Comparison of ENCODE assay signal across 27 cellular contexts in the genomic region with DNA sequence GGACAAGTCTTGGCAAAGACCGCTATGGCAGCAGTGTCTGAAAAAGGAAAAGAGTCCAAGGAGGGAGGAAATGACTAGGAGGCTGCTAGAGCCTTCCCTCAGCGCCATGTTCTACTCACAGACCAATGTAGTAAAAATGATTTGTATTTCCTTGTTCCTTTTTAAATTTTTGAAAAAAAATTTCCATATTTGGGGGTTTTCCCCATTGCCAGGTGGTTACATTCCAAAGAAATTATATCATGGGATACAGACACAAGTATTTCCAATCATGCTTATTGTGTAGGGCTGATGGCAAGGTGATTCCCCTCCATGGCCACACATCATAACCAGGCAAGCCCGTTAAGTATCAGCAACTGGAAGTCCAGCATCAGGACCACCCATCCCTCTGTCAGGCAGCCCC.
"Had no signal": no experiment of that assay in that cellular context is flagged by ENCODE, and none has a peak within 500 bp of the region (broad histone marks: within the 10 kb centered on the region; RNA-seq: fewer than 3 reads in every experiment).

No MANE protein-coding gene starts in this region.

- H3K27ac ChIP-seq: KMS-11, Peyer's patch, SJSA1 had no signal

- ATAC-seq: activated CD8-positive, alpha-beta T cell treated with anti-CD3 and anti-CD28 coated beads for 36 hours; activated T-cell treated with anti-CD3 and anti-CD28 coated beads, Interleukin-2, amount 50 U/mL, for 72 hours; activated T-helper 17 cell treated with anti-CD3 and anti-CD28 coated beads, Interleukin-2, amount 50 U/mL, for 72 hours; PC-3 had no signal

- H3K27me3 ChIP-seq: Peyer's patch, SJSA1 had no signal

- DNase-seq: activated CD4-positive, alpha-beta T cell treated with anti-CD3 and anti-CD28 coated beads, Interleukin-2, amount 10 ng/mL, durations not matched to agents 24 days and 14 days; activated CD4-positive, alpha-beta T cell treated with anti-CD3 and anti-CD28 coated beads, Interleukin-2, amount 50 U/mL, for 4 hours; activated CD8-positive, alpha-beta T cell treated with anti-CD3 and anti-CD28 coated beads for 36 hours; activated effector memory CD4-positive, alpha-beta T cell treated with anti-CD3 and anti-CD28 coated beads, Interleukin-2, amount 50 U/mL, for 16 hours; activated naive CD4-positive, alpha-beta T cell; activated naive CD4-positive, alpha-beta T cell treated with anti-CD3 and anti-CD28 coated beads, Interleukin-2, amount 50 U/mL, for 16 hours; activated naive CD8-positive, alpha-beta T cell treated with anti-CD3 and anti-CD28 coated beads for 36 hours; activated T-cell treated with anti-CD3 and anti-CD28 coated beads, Interleukin-2, amount 50 U/mL, for 1 hour; activated T-cell treated with anti-CD3 and anti-CD28 coated beads, Interleukin-2, amount 50 U/mL, for 72 hours; amniotic stem cell; aorta; NCI-H1092 treated with DMSO at 0.1 percent for 48 hours; NCI-H1417; NCI-H1930; NCI-H2081 treated with DMSO at 0.1 percent for 48 hours; NCI-H510A; NCI-H526; NCI-H748 treated with DMSO at 0.1 percent for 48 hours; NK-92 treated with Interleukin-12 subunit alpha and Interleukin-12 subunit beta, amount 100 ng/mL, for 24 hours; PC-3; Peyer's patch; RPMI8226; SHP77 treated with DMSO at 0.1 percent for 48 hours; SK-N-SH had no signal

- H3K4me1 ChIP-seq: Peyer's patch, SJSA1 had no signal

- H3K36me3 ChIP-seq: Peyer's patch, SJSA1 had no signal

- H3K9me3 ChIP-seq: Peyer's patch, SJSA1, SK-N-SH had no signal

- H3K4me3 ChIP-seq: Peyer's patch, SJSA1 had no signal
